In the genomic region with DNA sequence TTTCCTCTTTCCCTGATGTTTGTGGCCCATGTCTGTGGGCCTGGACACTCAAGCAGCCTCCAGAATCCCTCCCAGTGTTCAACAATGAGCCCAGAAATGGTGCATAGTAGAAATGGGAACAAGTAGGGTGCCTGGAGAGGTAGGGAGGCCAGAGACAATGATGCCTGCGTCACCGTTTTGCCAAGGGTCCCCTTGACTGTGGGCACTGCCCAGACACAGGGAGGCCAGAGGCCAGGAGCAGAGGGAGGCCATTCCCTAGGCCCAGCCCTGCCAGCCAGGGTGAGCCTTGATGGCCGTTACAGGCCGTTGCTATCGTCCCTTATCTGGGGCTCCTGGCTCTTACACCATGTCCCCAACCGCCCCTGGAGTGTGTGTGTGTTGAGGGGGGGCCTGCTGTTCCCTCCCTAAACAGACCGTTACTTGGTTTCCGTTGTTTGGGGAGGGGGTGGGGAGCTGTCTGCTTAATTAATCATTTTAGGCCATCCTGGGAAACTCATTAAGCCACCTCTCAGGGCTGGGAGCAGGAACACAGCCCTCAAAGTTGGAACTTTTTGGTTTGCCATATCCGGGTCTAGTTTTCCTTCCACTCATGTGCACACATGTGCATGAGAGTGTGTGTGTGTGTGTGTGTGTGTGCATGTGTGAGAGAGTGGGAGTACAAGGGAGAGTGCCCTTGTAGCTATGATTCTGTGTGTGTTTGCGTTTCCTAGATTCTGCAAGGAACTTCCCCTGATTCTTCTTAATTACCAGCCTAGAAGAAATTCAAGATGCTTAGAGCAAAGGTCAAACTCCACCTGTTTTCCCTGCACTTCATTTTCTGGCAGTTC, we compare ENCODE assay signal across 12 cellular contexts.
DNase-seq lines count a peak whose midpoint lies in the region; ATAC-seq and TF ChIP-seq lines count a peak whose summit lies in the region.
"Had no signal": no experiment of that assay in that cellular context is flagged by ENCODE, and none has a peak within 500 bp of the region (broad histone marks: within the 10 kb centered on the region; RNA-seq: fewer than 3 reads in every experiment).

No MANE protein-coding gene starts in this region.

- no peak overlapping the region for H3K4me3 ChIP-seq in NT2/D1 (ENCODE audit: insufficient read length, low read depth)
- H3K4me3 ChIP-seq in cardiac muscle cell: no peak overlapping the region

- H3K36me3 Mint-ChIP-seq in progenitor cell of endocrine pancreas (ENCODE audit: insufficient read depth): no peaks in the 10 kb centered on the region
- H3K36me3 Mint-ChIP-seq in activated CD8-positive, alpha-beta T cell treated with anti-CD3 and anti-CD28 coated beads, Interleukin-2, amount 10 ng/mL, durations not matched to agents 7 days and 5 days (ENCODE audit: low read depth): no peaks in the 10 kb centered on the region
- H3K36me3 Mint-ChIP-seq: CD4-positive, CD25-positive, alpha-beta regulatory T cell had no signal

- ATAC-seq in GM18519 (IDR thresholded peaks at IDR 0.05; ENCODE audit: low FRiP score, unreplicated experiment): no peak
- no peak for ATAC-seq in activated CD8-positive, alpha-beta T cell treated with anti-CD3 and anti-CD28 coated beads, Interleukin-2, amount 10 ng/mL, durations not matched to agents 7 days and 5 days

- peaks cover 80% of the 10 kb centered on the region for H3K4me1 Mint-ChIP-seq in progenitor cell of endocrine pancreas (ENCODE audit: low read depth)
- H3K4me1 Mint-ChIP-seq in activated CD8-positive, alpha-beta T cell treated with anti-CD3 and anti-CD28 coated beads, Interleukin-2, amount 10 ng/mL, durations not matched to agents 7 days and 5 days (ENCODE audit: low read depth): peaks cover 4% of the 10 kb centered on the region
- H3K4me1 Mint-ChIP-seq: CD4-positive, CD25-positive, alpha-beta regulatory T cell had no signal

- H3K4me3 Mint-ChIP-seq in progenitor cell of endocrine pancreas (ENCODE audit: low read depth): peak overlapping the region; percentile 28
- H3K4me3 Mint-ChIP-seq in activated CD8-positive, alpha-beta T cell treated with anti-CD3 and anti-CD28 coated beads, Interleukin-2, amount 10 ng/mL, durations not matched to agents 7 days and 5 days: no peak overlapping the region
- H3K4me3 Mint-ChIP-seq: activated T-helper 1 cell treated with anti-CD3 and anti-CD28 coated beads, Interleukin-12 subunit alpha, Interleukin-12 subunit beta, Interleukin-2, Interleukin-4 antibody, amounts not matched to agents 30 ng/mL and 10 ng/mL and 1 ng/mL, durations not matched to agents 14 hours and 24 hours and 36 hours; CD4-positive, CD25-positive, alpha-beta regulatory T cell; T-helper 1 cell treated with Interleukin-12 subunit alpha and Interleukin-12 subunit beta and Interleukin-4 antibody, amounts not matched to agents 30 μg/mL and 1 μg/mL, for 36 hours had no signal

- peak overlapping the region; percentile 8 for H3K9ac ChIP-seq in NT2/D1 (ENCODE audit: insufficient read length, low read depth)

- no peaks in the 10 kb centered on the region for H3K9me3 Mint-ChIP-seq in progenitor cell of endocrine pancreas (ENCODE audit: low read depth)
- no peaks in the 10 kb centered on the region for H3K9me3 Mint-ChIP-seq in activated CD8-positive, alpha-beta T cell treated with anti-CD3 and anti-CD28 coated beads, Interleukin-2, amount 10 ng/mL, durations not matched to agents 7 days and 5 days (ENCODE audit: insufficient read depth)
- H3K9me3 Mint-ChIP-seq: activated T-helper 1 cell treated with anti-CD3 and anti-CD28 coated beads, Interleukin-12 subunit alpha, Interleukin-12 subunit beta, Interleukin-2, Interleukin-4 antibody, amounts not matched to agents 30 ng/mL and 10 ng/mL and 1 ng/mL, durations not matched to agents 14 hours and 24 hours and 36 hours; CD4-positive, CD25-positive, alpha-beta regulatory T cell; T-helper 1 cell treated with Interleukin-12 subunit alpha and Interleukin-12 subunit beta and Interleukin-4 antibody, amounts not matched to agents 30 μg/mL and 1 μg/mL, for 36 hours had no signal

- H3K27ac ChIP-seq in cardiac muscle cell: peak overlapping the region; percentile 29

- DNase-seq in COLO668 (lab: John Stamatoyannopoulos, UW; ENCODE audit: unreplicated experiment) (peak; percentile 44), NT2/D1 (ENCODE audit: low read depth, low spot score) (no peak), cardiac muscle cell (ENCODE audit: low read depth in 1 of 2, low spot score in 1 of 2) (no peak), progenitor cell of endocrine pancreas (ENCODE audit: low spot score, unreplicated experiment) (no peak), NK-92 (lab: John Stamatoyannopoulos, UW; ENCODE audit: unreplicated experiment) (no peak)
- DNase-seq in stimulated activated CD4-positive, alpha-beta T cell treated with anti-CD3 and anti-CD28 coated beads, Interleukin-4, amount 100 ng/mL, for 4 hours: no peak
- DNase-seq in activated CD8-positive, alpha-beta T cell treated with anti-CD3 and anti-CD28 coated beads, Interleukin-2, amount 10 ng/mL, durations not matched to agents 7 days and 5 days: no peak
- DNase-seq: CD4-positive, CD25-positive, alpha-beta regulatory T cell; NCI-H1694 treated with DMSO at 0.1 percent for 48 hours had no signal

- H3K9me3 ChIP-seq in NT2/D1 (ENCODE audit: insufficient read depth, low read length) (no peaks in the 10 kb centered on the region), cardiac muscle cell (ENCODE audit: low read depth) (no peaks in the 10 kb centered on the region)

- H3K4me1 ChIP-seq in NT2/D1 (ENCODE audit: insufficient read depth, insufficient read length) (peaks cover 33% of the 10 kb centered on the region), cardiac muscle cell (ENCODE audit: low read depth) (peaks cover 46% of the 10 kb centered on the region)

- H3K36me3 ChIP-seq in NT2/D1 (ENCODE audit: insufficient read depth, insufficient read length, low read length) (no peaks in the 10 kb centered on the region), cardiac muscle cell (no peaks in the 10 kb centered on the region)

- CTCF ChIA-PET in activated CD8-positive, alpha-beta T cell treated with anti-CD3 and anti-CD28 coated beads, Interleukin-2, amount 10 ng/mL, durations not matched to agents 7 days and 5 days (lab: Charles Lee): no interaction called here

- POLR2A ChIA-PET in activated CD8-positive, alpha-beta T cell treated with anti-CD3 and anti-CD28 coated beads, Interleukin-2, amount 10 ng/mL, durations not matched to agents 7 days and 5 days (lab: Charles Lee): no interaction called here

- peak overlapping the region; percentile 96 for H3K27ac Mint-ChIP-seq in progenitor cell of endocrine pancreas
- H3K27ac Mint-ChIP-seq in activated CD8-positive, alpha-beta T cell treated with anti-CD3 and anti-CD28 coated beads, Interleukin-2, amount 10 ng/mL, durations not matched to agents 7 days and 5 days: no peak overlapping the region
- H3K27ac Mint-ChIP-seq: activated T-helper 1 cell treated with anti-CD3 and anti-CD28 coated beads, Interleukin-12 subunit alpha, Interleukin-12 subunit beta, Interleukin-2, Interleukin-4 antibody, amounts not matched to agents 30 ng/mL and 10 ng/mL and 1 ng/mL, durations not matched to agents 14 hours and 24 hours and 36 hours; CD4-positive, CD25-positive, alpha-beta regulatory T cell; T-helper 1 cell treated with Interleukin-12 subunit alpha and Interleukin-12 subunit beta and Interleukin-4 antibody, amounts not matched to agents 30 μg/mL and 1 μg/mL, for 36 hours had no signal

- H3K27me3 ChIP-seq in NT2/D1 (ENCODE audit: insufficient read depth, insufficient read length) (no peaks in the 10 kb centered on the region), cardiac muscle cell (no peaks in the 10 kb centered on the region)

- H3K27me3 Mint-ChIP-seq in progenitor cell of endocrine pancreas: no peaks in the 10 kb centered on the region
- H3K27me3 Mint-ChIP-seq in activated CD8-positive, alpha-beta T cell treated with anti-CD3 and anti-CD28 coated beads, Interleukin-2, amount 10 ng/mL, durations not matched to agents 7 days and 5 days (ENCODE audit: low read depth): no peaks in the 10 kb centered on the region
- H3K27me3 Mint-ChIP-seq: CD4-positive, CD25-positive, alpha-beta regulatory T cell had no signal

- no peak for TF ChIP-seq CTCF in cardiac muscle cell (IDR thresholded peaks at IDR 0.05; ENCODE audit: low read depth, low read length)
- no peak for TF ChIP-seq CTCF in progenitor cell of endocrine pancreas (IDR thresholded peaks at IDR 0.05; ENCODE audit: unreplicated experiment)
